Comparison of ENCODE assay signal across 22 cellular contexts in genomic region chr3:170660139-170660538, GRCh38.
DNase-seq lines count a peak whose midpoint lies in the region; ATAC-seq and TF ChIP-seq lines count a peak whose summit lies in the region.
"Had no signal": no experiment of that assay in that cellular context is flagged by ENCODE, and none has a peak within 500 bp of the region (broad histone marks: within the 10 kb centered on the region; RNA-seq: fewer than 3 reads in every experiment).

No MANE protein-coding gene starts in this region.

- no peak overlapping the region for H3K4me3 Mint-ChIP-seq in activated CD4-positive, alpha-beta memory T cell treated with anti-CD3 and anti-CD28 coated beads, Interleukin-2, amount 10 ng/mL, durations not matched to agents 7 days and 5 days
- no peak overlapping the region for H3K4me3 Mint-ChIP-seq in endothelial cell (ENCODE audit: unreplicated experiment)
- H3K4me3 Mint-ChIP-seq: CD4-positive, CD25-positive, alpha-beta regulatory T cell; GM23338; H9 had no signal

- H3K4me1 Mint-ChIP-seq in activated CD4-positive, alpha-beta memory T cell treated with anti-CD3 and anti-CD28 coated beads, Interleukin-2, amount 10 ng/mL, durations not matched to agents 7 days and 5 days: no peaks in the 10 kb centered on the region
- H3K4me1 Mint-ChIP-seq in endothelial cell (ENCODE audit: unreplicated experiment): no peaks in the 10 kb centered on the region
- H3K4me1 Mint-ChIP-seq: CD4-positive, CD25-positive, alpha-beta regulatory T cell had no signal

- no peaks in the 10 kb centered on the region for H3K4me1 ChIP-seq in psoas muscle
- H3K4me1 ChIP-seq: BLaER1 had no signal

- no peaks in the 10 kb centered on the region for H3K36me3 ChIP-seq in psoas muscle (ENCODE audit: insufficient read depth in 1 of 2, low read depth in 1 of 2)
- H3K36me3 ChIP-seq: BLaER1 had no signal

- H3K36me3 Mint-ChIP-seq in activated CD4-positive, alpha-beta memory T cell treated with anti-CD3 and anti-CD28 coated beads, Interleukin-2, amount 10 ng/mL, durations not matched to agents 7 days and 5 days (ENCODE audit: low read depth): no peaks in the 10 kb centered on the region
- no peaks in the 10 kb centered on the region for H3K36me3 Mint-ChIP-seq in endothelial cell (ENCODE audit: low read depth, unreplicated experiment)
- H3K36me3 Mint-ChIP-seq: CD4-positive, CD25-positive, alpha-beta regulatory T cell had no signal

- peaks cover 4% of the 10 kb centered on the region for H3K9me3 ChIP-seq in psoas muscle
- H3K9me3 ChIP-seq: BLaER1 had no signal

- H3K27me3 ChIP-seq in psoas muscle (ENCODE audit: insufficient read depth in 3 of 3, low read length in 2 of 3): no peaks in the 10 kb centered on the region
- H3K27me3 ChIP-seq: BLaER1 had no signal

- H3K4me3 ChIP-seq in psoas muscle: no peak overlapping the region
- H3K4me3 ChIP-seq: BLaER1, GM23338 had no signal

- no peak overlapping the region for H3K27ac ChIP-seq in psoas muscle
- H3K27ac ChIP-seq: BLaER1 had no signal

- DNase-seq in NCI-H748 (lab: John Stamatoyannopoulos, UW; ENCODE audit: unreplicated experiment) (peak; percentile 38), NCI-H748 treated with DMSO at 0.1 percent for 48 hours (lab: John Stamatoyannopoulos, UW) (no peak), NCI-H69 (lab: John Stamatoyannopoulos, UW) (peak; percentile 54), endothelial cell (ENCODE audit: low spot score) (no peak), psoas muscle (no peak)
- no peak for DNase-seq in activated CD4-positive, alpha-beta memory T cell treated with anti-CD3 and anti-CD28 coated beads, Interleukin-2, amount 10 ng/mL, durations not matched to agents 7 days and 5 days
- DNase-seq: CD4-positive, CD25-positive, alpha-beta regulatory T cell; DMS53; H9; KG1; NCI-H1092 treated with DMSO at 0.1 percent for 48 hours; NCI-H1436; NCI-H187; NCI-H2227 treated with DMSO at 0.1 percent for 48 hours; NCI-H526 treated with DMSO at 0.1 percent for 48 hours; NK-92 treated with Interleukin-12 subunit alpha and Interleukin-12 subunit beta, amount 100 ng/mL, for 24 hours; Right ventricle myocardium superior; RPMI8226; T-helper 1 cell had no signal

- TF ChIP-seq CTCF in endothelial cell (IDR thresholded peaks at IDR 0.05; ENCODE audit: unreplicated experiment) (no peak), psoas muscle (IDR thresholded peaks at IDR 0.05) (no peak)

- CTCF ChIA-PET in activated CD4-positive, alpha-beta memory T cell treated with anti-CD3 and anti-CD28 coated beads, Interleukin-2, amount 10 ng/mL, durations not matched to agents 7 days and 5 days (lab: Charles Lee): no interaction called here

- H3K27ac Mint-ChIP-seq in activated CD4-positive, alpha-beta memory T cell treated with anti-CD3 and anti-CD28 coated beads, Interleukin-2, amount 10 ng/mL, durations not matched to agents 7 days and 5 days: no peak overlapping the region
- H3K27ac Mint-ChIP-seq in endothelial cell (ENCODE audit: unreplicated experiment): no peak overlapping the region
- H3K27ac Mint-ChIP-seq: CD4-positive, CD25-positive, alpha-beta regulatory T cell; GM23338; H9 had no signal

- ATAC-seq in esophagus mucosa (peak; percentile 11), psoas muscle (no peak)
- ATAC-seq: GM23338 had no signal

- POLR2A ChIA-PET in activated CD4-positive, alpha-beta memory T cell treated with anti-CD3 and anti-CD28 coated beads, Interleukin-2, amount 10 ng/mL, durations not matched to agents 7 days and 5 days (lab: Charles Lee): no interaction called here

- H3K9me3 Mint-ChIP-seq in activated CD4-positive, alpha-beta memory T cell treated with anti-CD3 and anti-CD28 coated beads, Interleukin-2, amount 10 ng/mL, durations not matched to agents 7 days and 5 days: no peaks in the 10 kb centered on the region
- no peaks in the 10 kb centered on the region for H3K9me3 Mint-ChIP-seq in endothelial cell (ENCODE audit: unreplicated experiment)

- H3K27me3 Mint-ChIP-seq in activated CD4-positive, alpha-beta memory T cell treated with anti-CD3 and anti-CD28 coated beads, Interleukin-2, amount 10 ng/mL, durations not matched to agents 7 days and 5 days: peaks cover 9% of the 10 kb centered on the region
- peaks cover 1% of the 10 kb centered on the region for H3K27me3 Mint-ChIP-seq in endothelial cell (ENCODE audit: unreplicated experiment)

- 45 to 49% (median 47%) methylated on average over 5 of the region's 5 CpGs for WGBS in psoas muscle, 3 donors

- intact Hi-C loops in psoas muscle (cut with DNase I): no loop called here

Comparison
In these comparisons a context has a peak if more than half of its experiments do, and no peak if none do; other contexts are left out.
1. DNase-seq: peak in NCI-H748 (single experiment) and NCI-H69 (single experiment); none in NCI-H748 treated with DMSO at 0.1 percent for 48 hours (single experiment), activated CD4-positive, alpha-beta memory T cell treated with anti-CD3 and anti-CD28 coated beads, Interleukin-2, amount 10 ng/mL, durations not matched to agents 7 days and 5 days (single experiment), endothelial cell (single experiment) and psoas muscle (0 of 2).